ENCODE assay signal across 3 cellular contexts in the genomic region with DNA sequence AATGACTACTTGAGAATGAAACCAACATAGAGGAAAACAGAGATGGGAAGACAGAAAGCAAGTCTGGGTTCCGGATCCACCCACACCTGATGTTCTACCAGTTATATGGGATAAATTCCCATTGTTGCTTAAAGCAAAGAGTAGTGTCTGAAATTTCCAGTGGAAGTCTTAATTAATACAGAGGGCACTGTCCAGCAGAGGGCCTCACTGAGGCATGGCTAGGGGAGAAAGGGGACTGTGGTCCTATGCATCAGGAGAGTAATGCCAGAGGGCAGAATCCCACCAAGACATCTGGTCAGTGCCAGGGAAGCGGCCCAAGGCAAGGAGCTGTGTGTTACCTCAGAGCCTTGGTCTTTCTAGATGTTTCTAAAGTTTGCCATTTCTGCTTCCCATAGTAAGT.
TF ChIP-seq lines count a peak whose summit lies in the region.

No MANE protein-coding gene starts in this region.

TF ChIP-seq in SK-N-SH, 30 proteins besides CTCF, POLR2A, EP300 and RAD21:
- TF ChIP-seq POLR2AphosphoS5 (IDR thresholded peaks at IDR 0.05; ENCODE audit: low read depth, low read length): no peak
- TF ChIP-seq MEF2A (IDR thresholded peaks at IDR 0.05; ENCODE audit: borderline replicate concordance, low read depth): no peak
- no peak for TF ChIP-seq GABPA (IDR thresholded peaks at IDR 0.05; ENCODE audit: low read depth)
- TF ChIP-seq TAF1 (IDR thresholded peaks at IDR 0.05; ENCODE audit: borderline replicate concordance, low read depth, low read length): no peak
- no peak for TF ChIP-seq FOXM1 (IDR thresholded peaks at IDR 0.05; ENCODE audit: low read depth)
- TF ChIP-seq NRF1 (IDR thresholded peaks at IDR 0.05; ENCODE audit: low read depth, low read length): no peak
- no peak for TF ChIP-seq FOSL2 (IDR thresholded peaks at IDR 0.05; ENCODE audit: borderline replicate concordance, low read depth)
- TF ChIP-seq TCF12 (IDR thresholded peaks at IDR 0.05): no peak
- TF ChIP-seq EZH2phosphoT487 (IDR thresholded peaks at IDR 0.05; ENCODE audit: borderline replicate concordance, low read depth): no peak
- TF ChIP-seq, protein P1, sequence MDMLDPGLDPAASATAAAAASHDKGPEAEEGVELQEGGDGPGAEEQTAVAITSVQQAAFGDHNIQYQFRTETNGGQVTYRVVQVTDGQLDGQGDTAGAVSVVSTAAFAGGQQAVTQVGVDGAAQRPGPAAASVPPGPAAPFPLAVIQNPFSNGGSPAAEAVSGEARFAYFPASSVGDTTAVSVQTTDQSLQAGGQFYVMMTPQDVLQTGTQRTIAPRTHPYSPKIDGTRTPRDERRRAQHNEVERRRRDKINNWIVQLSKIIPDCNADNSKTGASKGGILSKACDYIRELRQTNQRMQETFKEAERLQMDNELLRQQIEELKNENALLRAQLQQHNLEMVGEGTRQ (IDR thresholded peaks at IDR 0.05; ENCODE audit: borderline replicate concordance, low read depth, low read length): no peak
- no peak for TF ChIP-seq GATA2 (CRISPR knock-in tag; IDR thresholded peaks at IDR 0.05)
- TF ChIP-seq MXI1 (IDR thresholded peaks at IDR 0.05; ENCODE audit: low read depth, low read length): no peak
- no peak for TF ChIP-seq RFX5 (IDR thresholded peaks at IDR 0.05; ENCODE audit: low read length)
- TF ChIP-seq, protein P2, sequence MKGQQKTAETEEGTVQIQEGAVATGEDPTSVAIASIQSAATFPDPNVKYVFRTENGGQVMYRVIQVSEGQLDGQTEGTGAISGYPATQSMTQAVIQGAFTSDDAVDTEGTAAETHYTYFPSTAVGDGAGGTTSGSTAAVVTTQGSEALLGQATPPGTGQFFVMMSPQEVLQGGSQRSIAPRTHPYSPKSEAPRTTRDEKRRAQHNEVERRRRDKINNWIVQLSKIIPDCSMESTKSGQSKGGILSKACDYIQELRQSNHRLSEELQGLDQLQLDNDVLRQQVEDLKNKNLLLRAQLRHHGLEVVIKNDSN (IDR thresholded peaks at IDR 0.05; ENCODE audit: borderline replicate concordance, low read depth): no peak

TF ChIP-seq in SK-N-SH treated with all-trans-retinoic acid at 6 μM for 48 hours, 23 proteins besides CTCF, POLR2A, EP300 and RAD21:
- TF ChIP-seq ZC3H10 (CRISPR knock-in tag; IDR thresholded peaks at IDR 0.05) (no peak), PPARA (CRISPR knock-in tag; IDR thresholded peaks at IDR 0.05; ENCODE audit: borderline replicate concordance) (no peak), CSDC2 (CRISPR knock-in tag; IDR thresholded peaks at IDR 0.05) (no peak)
- TF ChIP-seq, protein P3, sequence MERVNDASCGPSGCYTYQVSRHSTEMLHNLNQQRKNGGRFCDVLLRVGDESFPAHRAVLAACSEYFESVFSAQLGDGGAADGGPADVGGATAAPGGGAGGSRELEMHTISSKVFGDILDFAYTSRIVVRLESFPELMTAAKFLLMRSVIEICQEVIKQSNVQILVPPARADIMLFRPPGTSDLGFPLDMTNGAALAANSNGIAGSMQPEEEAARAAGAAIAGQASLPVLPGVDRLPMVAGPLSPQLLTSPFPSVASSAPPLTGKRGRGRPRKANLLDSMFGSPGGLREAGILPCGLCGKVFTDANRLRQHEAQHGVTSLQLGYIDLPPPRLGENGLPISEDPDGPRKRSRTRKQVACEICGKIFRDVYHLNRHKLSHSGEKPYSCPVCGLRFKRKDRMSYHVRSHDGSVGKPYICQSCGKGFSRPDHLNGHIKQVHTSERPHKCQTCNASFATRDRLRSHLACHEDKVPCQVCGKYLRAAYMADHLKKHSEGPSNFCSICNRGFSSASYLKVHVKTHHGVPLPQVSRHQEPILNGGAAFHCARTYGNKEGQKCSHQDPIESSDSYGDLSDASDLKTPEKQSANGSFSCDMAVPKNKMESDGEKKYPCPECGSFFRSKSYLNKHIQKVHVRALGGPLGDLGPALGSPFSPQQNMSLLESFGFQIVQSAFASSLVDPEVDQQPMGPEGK (CRISPR knock-in tag; IDR thresholded peaks at IDR 0.05; ENCODE audit: borderline replicate concordance): no peak

TF ChIP-seq in endothelial cell of umbilical vein, 7 proteins besides CTCF, POLR2A, EP300 and RAD21:
- TF ChIP-seq GATA2 (IDR thresholded peaks at IDR 0.05; ENCODE audit: insufficient read depth, insufficient read length, low read depth, low read length) (no peak), POLR2AphosphoS5 (IDR thresholded peaks at IDR 0.05; ENCODE audit: insufficient read depth, low read depth, low read length) (no peak), JUN (IDR thresholded peaks at IDR 0.05; ENCODE audit: borderline replicate concordance, insufficient read depth, insufficient read length, low read depth) (no peak), EZH2 (IDR thresholded peaks at IDR 0.05; ENCODE audit: borderline replicate concordance, low read depth, low read length, severe bottlenecking) (no peak), MYC (IDR thresholded peaks at IDR 0.05; ENCODE audit: low read depth, low read length) (no peak), FOS (IDR thresholded peaks at IDR 0.05; ENCODE audit: borderline replicate concordance, insufficient read depth, low read length) (no peak)
- TF ChIP-seq, protein P4, sequence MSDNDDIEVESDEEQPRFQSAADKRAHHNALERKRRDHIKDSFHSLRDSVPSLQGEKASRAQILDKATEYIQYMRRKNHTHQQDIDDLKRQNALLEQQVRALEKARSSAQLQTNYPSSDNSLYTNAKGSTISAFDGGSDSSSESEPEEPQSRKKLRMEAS (IDR thresholded peaks at IDR 0.05; ENCODE audit: insufficient read depth, insufficient read length): no peak
